In the genomic region with DNA sequence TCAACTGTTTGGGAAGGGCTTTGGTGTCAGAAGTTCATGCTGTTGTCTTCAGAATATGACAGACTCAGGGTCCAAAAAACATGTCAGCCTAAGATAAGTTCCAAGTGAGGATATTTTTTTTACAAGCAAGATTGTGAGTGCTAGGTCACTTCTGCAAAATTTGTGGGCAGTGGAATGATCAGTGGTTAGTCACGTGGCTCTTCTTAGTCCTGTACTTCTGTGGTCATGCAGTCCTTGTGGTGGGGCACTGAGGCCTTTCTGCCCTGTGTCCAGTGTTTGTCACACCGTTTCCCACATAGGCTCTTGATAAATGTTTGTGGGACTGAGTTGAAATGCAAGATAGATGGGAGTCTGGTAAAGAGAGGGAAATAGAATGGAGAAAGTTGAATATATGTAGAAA, we compare ENCODE assay signal across 1 cellular context.
TF ChIP-seq lines count a peak whose summit lies in the region.

No MANE protein-coding gene starts in this region.

TF ChIP-seq in GM12878, 131 proteins besides CTCF, POLR2A, EP300 and RAD21 (continued from another document and continues in another):
- TF ChIP-seq ZNF592 (IDR thresholded peaks at IDR 0.05) (no peak), HSF1 (IDR thresholded peaks at IDR 0.05; ENCODE audit: low read depth, low read length) (no peak), MYB (IDR thresholded peaks at IDR 0.05; ENCODE audit: borderline replicate concordance, low read depth, low read length) (no peak), CBX3 (IDR thresholded peaks at IDR 0.05; ENCODE audit: borderline replicate concordance, low read depth) (no peak), GABPA (IDR thresholded peaks at IDR 0.05; ENCODE audit: low read depth) (no peak), ZNF384 (IDR thresholded peaks at IDR 0.05; ENCODE audit: borderline replicate concordance, low read depth, low read length) (no peak; the same call in 1 of the 2 replicates), SMAD5 (IDR thresholded peaks at IDR 0.05; ENCODE audit: low read depth) (no peak), TCF3 (IDR thresholded peaks at IDR 0.05; ENCODE audit: borderline replicate concordance, insufficient read depth, low read depth, low read length) (no peak), HDAC6 (IDR thresholded peaks at IDR 0.05; ENCODE audit: unreplicated experiment) (no peak), CHD1 (IDR thresholded peaks at IDR 0.05; ENCODE audit: low read depth, low read length) (no peak), FOS (IDR thresholded peaks at IDR 0.05; ENCODE audit: borderline replicate concordance, extremely low read depth, insufficient read length) (no peak), RUNX3 (IDR thresholded peaks at IDR 0.05; ENCODE audit: low read length) (peak; percentile 88), DPF2 (IDR thresholded peaks at IDR 0.05) (no peak), ZBTB4 (CRISPR knock-in tag; IDR thresholded peaks at IDR 0.05) (no peak), NFIC (IDR thresholded peaks at IDR 0.05; ENCODE audit: low read depth, low read length) (0 out of 2 replicates have a peak, but pooled peaks have one; percentile 33), ZSCAN29 (IDR thresholded peaks at IDR 0.05) (no peak), CUX1 (IDR thresholded peaks at IDR 0.05; ENCODE audit: insufficient replicate concordance, low read depth, low read length) (no peak), E2F8 (IDR thresholded peaks at IDR 0.05; ENCODE audit: low read depth, partially characterized antibody) (no peak), TCF7 (IDR thresholded peaks at IDR 0.05; ENCODE audit: borderline replicate concordance) (no peak), NR2C1 (IDR thresholded peaks at IDR 0.05) (no peak), ATF7 (IDR thresholded peaks at IDR 0.05; ENCODE audit: low read depth) (0 out of 2 replicates have a peak, but pooled peaks have one; percentile 36), KDM1A (IDR thresholded peaks at IDR 0.05; ENCODE audit: borderline replicate concordance) (no peak), MEF2A (IDR thresholded peaks at IDR 0.05; ENCODE audit: insufficient read depth, low read depth, low read length) (no peak), RELA (IDR thresholded peaks at IDR 0.05; ENCODE audit: borderline replicate concordance, partially characterized antibody) (no peak), ZNF24 (IDR thresholded peaks at IDR 0.05) (no peak), RBBP5 (conservative IDR thresholded peaks at IDR 0.05) (no peak), TAF1 (IDR thresholded peaks at IDR 0.05; ENCODE audit: borderline replicate concordance, low read depth, low read length) (no peak), ZNF217 (IDR thresholded peaks at IDR 0.05) (no peak), SUPT20H (IDR thresholded peaks at IDR 0.05; ENCODE audit: borderline replicate concordance, control insufficient read depth, low read depth, low read length) (no peak), SUZ12 (IDR thresholded peaks at IDR 0.05; ENCODE audit: unreplicated experiment) (no peak), USF1 (IDR thresholded peaks at IDR 0.05; ENCODE audit: borderline replicate concordance, extremely low read length, insufficient read depth, low read depth, low read length) (peak; percentile 27), SREBF2 (IDR thresholded peaks at IDR 0.05; ENCODE audit: low read length) (no peak), IKZF2 (IDR thresholded peaks at IDR 0.05) (peak; percentile 53 to 55; a peak in 2 of 4 replicates), KLF5 (IDR thresholded peaks at IDR 0.05; ENCODE audit: partially characterized antibody) (no peak)
- TF ChIP-seq, protein P1, sequence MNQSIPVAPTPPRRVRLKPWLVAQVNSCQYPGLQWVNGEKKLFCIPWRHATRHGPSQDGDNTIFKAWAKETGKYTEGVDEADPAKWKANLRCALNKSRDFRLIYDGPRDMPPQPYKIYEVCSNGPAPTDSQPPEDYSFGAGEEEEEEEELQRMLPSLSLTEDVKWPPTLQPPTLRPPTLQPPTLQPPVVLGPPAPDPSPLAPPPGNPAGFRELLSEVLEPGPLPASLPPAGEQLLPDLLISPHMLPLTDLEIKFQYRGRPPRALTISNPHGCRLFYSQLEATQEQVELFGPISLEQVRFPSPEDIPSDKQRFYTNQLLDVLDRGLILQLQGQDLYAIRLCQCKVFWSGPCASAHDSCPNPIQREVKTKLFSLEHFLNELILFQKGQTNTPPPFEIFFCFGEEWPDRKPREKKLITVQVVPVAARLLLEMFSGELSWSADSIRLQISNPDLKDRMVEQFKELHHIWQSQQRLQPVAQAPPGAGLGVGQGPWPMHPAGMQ (IDR thresholded peaks at IDR 0.05; ENCODE audit: borderline replicate concordance) = no peak
- TF ChIP-seq, protein P2, sequence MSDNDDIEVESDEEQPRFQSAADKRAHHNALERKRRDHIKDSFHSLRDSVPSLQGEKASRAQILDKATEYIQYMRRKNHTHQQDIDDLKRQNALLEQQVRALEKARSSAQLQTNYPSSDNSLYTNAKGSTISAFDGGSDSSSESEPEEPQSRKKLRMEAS (IDR thresholded peaks at IDR 0.05; ENCODE audit: low read depth, low read length) = no peak
- TF ChIP-seq, protein P3, sequence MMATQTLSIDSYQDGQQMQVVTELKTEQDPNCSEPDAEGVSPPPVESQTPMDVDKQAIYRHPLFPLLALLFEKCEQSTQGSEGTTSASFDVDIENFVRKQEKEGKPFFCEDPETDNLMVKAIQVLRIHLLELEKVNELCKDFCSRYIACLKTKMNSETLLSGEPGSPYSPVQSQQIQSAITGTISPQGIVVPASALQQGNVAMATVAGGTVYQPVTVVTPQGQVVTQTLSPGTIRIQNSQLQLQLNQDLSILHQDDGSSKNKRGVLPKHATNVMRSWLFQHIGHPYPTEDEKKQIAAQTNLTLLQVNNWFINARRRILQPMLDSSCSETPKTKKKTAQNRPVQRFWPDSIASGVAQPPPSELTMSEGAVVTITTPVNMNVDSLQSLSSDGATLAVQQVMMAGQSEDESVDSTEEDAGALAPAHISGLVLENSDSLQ (IDR thresholded peaks at IDR 0.05) = no peak
